In the genomic region with DNA sequence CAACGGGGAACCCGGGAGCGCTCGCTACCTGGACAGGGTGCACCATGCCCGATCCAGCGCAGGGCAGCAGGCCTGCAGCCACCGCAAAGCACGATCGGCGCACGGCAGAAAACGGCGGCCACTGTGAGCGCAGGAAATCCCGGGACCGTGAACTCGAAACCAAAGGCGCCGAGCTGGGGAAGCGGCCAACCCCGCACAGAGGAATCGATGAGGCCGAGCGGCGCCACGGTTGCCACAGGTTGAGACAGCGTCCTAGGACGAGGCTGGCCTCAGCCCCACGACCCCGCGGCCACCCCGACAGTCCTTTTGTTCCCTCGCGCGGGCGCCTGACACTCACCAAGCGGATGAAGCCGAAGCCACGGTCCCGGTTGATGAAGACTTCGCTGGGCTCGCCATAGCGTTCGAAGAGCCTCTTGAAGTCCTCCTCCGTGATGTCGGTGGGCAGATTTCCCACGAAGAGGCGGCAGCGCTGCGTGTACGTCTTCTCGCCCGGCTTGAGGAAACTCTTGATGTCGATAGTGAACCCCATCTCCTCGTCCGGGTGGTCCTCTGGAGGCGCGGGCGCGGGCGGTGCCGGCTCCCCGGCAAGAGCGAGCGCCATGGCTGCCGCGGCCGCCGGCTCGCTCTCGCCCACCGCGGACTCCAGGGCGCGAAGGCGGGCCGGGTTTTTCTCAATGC, we compare ENCODE assay signal across 8 cellular contexts. TPM values are rescaled to one million over a fixed set of nuclear protein-coding genes. Genes with fewer than 3 reads are reported as not detected.
A peak's percentile ranks its signal among the peaks of the same experiment; 100 is the strongest.
DNase-seq lines count a peak whose midpoint lies in the region; ATAC-seq and TF ChIP-seq lines count a peak whose summit lies in the region.

No MANE protein-coding gene starts in this region.

- no peaks in the 10 kb centered on the region for H3K9me3 ChIP-seq in effector memory CD4-positive, alpha-beta T cell (ENCODE audit: control insufficient read depth, low read length)

- peak overlapping the region; percentile 94 for H3K56ac ChIP-seq in mesendoderm (ENCODE audit: low read length)

- WGBS in mesendoderm (ENCODE audit: extremely low coverage, insufficient coverage, low lambda C conversion rate): no CpG with 5 or more reads among the region's 77 CpGs

- H3K4me3 ChIP-seq in GM12875 (ENCODE audit: low read depth, low read length): peak overlapping the region; percentile 81
- peak overlapping the region; percentile 96 for H3K4me3 ChIP-seq in effector memory CD4-positive, alpha-beta T cell (ENCODE audit: insufficient read depth, low read depth, low read length, poor library complexity, severe bottlenecking)
- peak overlapping the region; percentile 96 for H3K4me3 ChIP-seq in mesendoderm (ENCODE audit: low read length)

- peak overlapping the region; percentile 92 for H3K27ac ChIP-seq in effector memory CD4-positive, alpha-beta T cell (ENCODE audit: insufficient read depth, low read length, poor library complexity, severe bottlenecking)
- peak overlapping the region; percentile 82 for H3K27ac ChIP-seq in mesendoderm (ENCODE audit: low read depth, low read length)

- TF ChIP-seq CTCF in GM12875 (IDR thresholded peaks at IDR 0.05; ENCODE audit: borderline replicate concordance, insufficient read depth, low read depth, low read length): no peak

- H3K9ac ChIP-seq in mesendoderm (ENCODE audit: low read length): peak overlapping the region; percentile 90

- H4K5ac ChIP-seq in mesendoderm (ENCODE audit: low read length): no peak overlapping the region

- peak; percentile 73 for DNase-seq in NCI-H128 (lab: John Stamatoyannopoulos, UW; ENCODE audit: unreplicated experiment)
- peak; percentile 20 to 44 (median 30) for DNase-seq in activated CD8-positive, alpha-beta memory T cell treated with anti-CD3 and anti-CD28 coated beads for 48 hours (ENCODE audit: low read depth in 2 of 3, low spot score in 2 of 3)
- peak; percentile 26 to 41 (median 32) for DNase-seq in effector memory CD4-positive, alpha-beta T cell
- peak; percentile 51 for DNase-seq in mesendoderm
- DNase-seq in stimulated activated CD8-positive, alpha-beta memory T cell treated with anti-CD3 and anti-CD28 coated beads, Interleukin-12 subunit alpha, Interleukin-12 subunit beta, amount 100 ng/mL, for 4 hours (ENCODE audit: low read depth): peak; percentile 32
- DNase-seq in HPDE6-E6E7 (ENCODE audit: extremely low spot score): no peak

- peak overlapping the region; percentile 92 for H3K4ac ChIP-seq in mesendoderm (ENCODE audit: low read depth, low read length)

- no peaks in the 10 kb centered on the region for H3K4me1 ChIP-seq in effector memory CD4-positive, alpha-beta T cell (ENCODE audit: control insufficient read depth, insufficient read depth, low read length, poor library complexity, severe bottlenecking)
- H3K4me1 ChIP-seq in mesendoderm (ENCODE audit: control insufficient read depth, low read depth, low read length): no peaks in the 10 kb centered on the region

- H2BK5ac ChIP-seq in mesendoderm (ENCODE audit: low read length): no peak overlapping the region

- H3K23ac ChIP-seq in mesendoderm (ENCODE audit: low read length): peak overlapping the region; percentile 48

- H2AK5ac ChIP-seq in mesendoderm (ENCODE audit: low read length): no peak overlapping the region

- H2BK15ac ChIP-seq in mesendoderm (replicated peaks; ENCODE audit: low read depth): no peak overlapping the region

- H3K79me1 ChIP-seq in mesendoderm (ENCODE audit: low read length): no peaks in the 10 kb centered on the region

- H3K36me3 ChIP-seq in effector memory CD4-positive, alpha-beta T cell (ENCODE audit: control insufficient read depth, insufficient read depth, low read length): no peaks in the 10 kb centered on the region
- H3K36me3 ChIP-seq in mesendoderm (ENCODE audit: control insufficient read depth, insufficient read depth, low read length): no peaks in the 10 kb centered on the region

- no peaks in the 10 kb centered on the region for H3K27me3 ChIP-seq in effector memory CD4-positive, alpha-beta T cell (replicated peaks; ENCODE audit: control insufficient read depth, insufficient read depth, low read length, poor library complexity, severe bottlenecking)
- no peaks in the 10 kb centered on the region for H3K27me3 ChIP-seq in mesendoderm (ENCODE audit: insufficient read depth, low read length, poor library complexity)

- no peak overlapping the region for H2BK120ac ChIP-seq in mesendoderm (ENCODE audit: low read depth, low read length)

- H3K18ac ChIP-seq in mesendoderm (ENCODE audit: low read length): peak overlapping the region; percentile 91

- peak; percentile 32 for ATAC-seq in HG02571 (IDR thresholded peaks at IDR 0.05; ENCODE audit: unreplicated experiment)

- peak overlapping the region; percentile 95 for H4K8ac ChIP-seq in mesendoderm (ENCODE audit: low read depth, low read length)

- peaks cover 25% of the 10 kb centered on the region for H3K79me2 ChIP-seq in mesendoderm (ENCODE audit: control insufficient read depth, insufficient read depth, low read length)

- peak overlapping the region; percentile 14 for H3K4me2 ChIP-seq in mesendoderm (ENCODE audit: low read length)

RNA-seq across cellular contexts. Expression of a gene that starts 0.6 kb away (rescaled TPM):
- 77.5 TPM for polyA plus RNA-seq in mesendoderm (2013, experiment 1 of 2)
- polyA plus RNA-seq in mesendoderm (2013, experiment 2 of 2): 76.7 TPM
